Comparison of ENCODE assay signal across 16 cellular contexts in genomic region chr6:34174846-34175399, GRCh38. TPM values are rescaled to one million over a fixed set of nuclear protein-coding genes. Genes with fewer than 3 reads are reported as not detected.
"Had no signal": no experiment of that assay in that cellular context is flagged by ENCODE, and none has a peak within 500 bp of the region (broad histone marks: within the 10 kb centered on the region; RNA-seq: fewer than 3 reads in every experiment).

No MANE protein-coding gene starts in this region.

- H3K27ac Mint-ChIP-seq: activated naive CD8-positive, alpha-beta T cell; activated T-helper 2 cell treated with anti-CD3 and anti-CD28 coated beads, Interferon-gamma antibody, Interleukin-2, Interleukin-4, amounts not matched to agents 10 μg/mL and 5 μg/mL and 100 μg/mL, durations not matched to agents 14 hours and 24 hours and 36 hours; dendritic cell treated with granulocyte-macrophage colony-stimulating factor and Interleukin-4, amounts not matched to agents 40 ng/mL and 50 ng/mL, for 4 days; T-helper 2 cell treated with Interferon-gamma antibody and Interleukin-4, amounts not matched to agents 5 μg/mL and 100 μg/mL, for 36 hours had no signal

- H3K9me3 ChIP-seq: mucosa of descending colon, prostate gland, right lobe of liver had no signal

- H3K27ac ChIP-seq: prostate gland, right lobe of liver had no signal

- H3K27me3 ChIP-seq: right lobe of liver had no signal

- H3K4me1 ChIP-seq: right lobe of liver had no signal

- H3K4me3 ChIP-seq: mucosa of descending colon, prostate gland, right lobe of liver had no signal

- H3K27me3 Mint-ChIP-seq: activated naive CD8-positive, alpha-beta T cell; naive thymus-derived CD8-positive, alpha-beta T cell had no signal

- ATAC-seq: activated CD4-positive, CD25-positive, alpha-beta regulatory T cell treated with anti-CD3 and anti-CD28 coated beads, Interleukin-2, amount 50 U/mL, for 24 hours; mucosa of descending colon; naive thymus-derived CD8-positive, alpha-beta T cell; right lobe of liver had no signal

- H3K4me1 Mint-ChIP-seq: brain had no signal

- DNase-seq: activated CD4-positive, alpha-beta T cell treated with anti-CD3 and anti-CD28 coated beads, Interleukin-2, amount 50 U/mL, for 48 hours; amygdala; hypothalamus; mucosa of descending colon; naive thymus-derived CD8-positive, alpha-beta T cell; right lobe of liver; stimulated activated naive CD4-positive, alpha-beta T cell treated with Interleukin-2 at 50 U/mL for 16 hours had no signal

- H3K36me3 Mint-ChIP-seq: activated naive CD8-positive, alpha-beta T cell; brain; naive thymus-derived CD8-positive, alpha-beta T cell had no signal

- H3K9me3 Mint-ChIP-seq: activated T-helper 2 cell treated with anti-CD3 and anti-CD28 coated beads, Interferon-gamma antibody, Interleukin-2, Interleukin-4, amounts not matched to agents 10 μg/mL and 5 μg/mL and 100 μg/mL, durations not matched to agents 14 hours and 24 hours and 36 hours; dendritic cell treated with granulocyte-macrophage colony-stimulating factor and Interleukin-4, amounts not matched to agents 40 ng/mL and 50 ng/mL, for 4 days; naive thymus-derived CD8-positive, alpha-beta T cell; T-helper 2 cell treated with Interferon-gamma antibody and Interleukin-4, amounts not matched to agents 5 μg/mL and 100 μg/mL, for 36 hours had no signal

- H3K36me3 ChIP-seq: prostate gland, right lobe of liver had no signal

- H3K4me3 Mint-ChIP-seq: activated naive CD8-positive, alpha-beta T cell; brain; dendritic cell treated with granulocyte-macrophage colony-stimulating factor and Interleukin-4, amounts not matched to agents 40 ng/mL and 50 ng/mL, for 4 days; naive thymus-derived CD8-positive, alpha-beta T cell; T-helper 2 cell treated with Interferon-gamma antibody and Interleukin-4, amounts not matched to agents 5 μg/mL and 100 μg/mL, for 36 hours had no signal

RNA-seq across cellular contexts. Expression of gene GRM4, which starts 29.0 kb away (rescaled TPM):
- total RNA-seq: activated T-helper 2 cell treated with anti-CD3 and anti-CD28 coated beads, Interferon-gamma antibody, Interleukin-2, Interleukin-4, amounts not matched to agents 10 μg/mL and 5 μg/mL and 100 μg/mL, durations not matched to agents 14 hours and 24 hours and 36 hours; glomerular endothelial cell; lung microvascular endothelial cell; naive thymus-derived CD8-positive, alpha-beta T cell; right lobe of liver had no signal
- polyA plus RNA-seq: naive thymus-derived CD8-positive, alpha-beta T cell had no signal
